15 cellular contexts compared by ENCODE assay signal in genomic region chr1:31891280-31891679, GRCh38. TPM values are rescaled to one million over a fixed set of nuclear protein-coding genes. Genes with fewer than 3 reads are reported as not detected.
DNase-seq lines count a peak whose midpoint lies in the region; ATAC-seq and TF ChIP-seq lines count a peak whose summit lies in the region.
"Had no signal": no experiment of that assay in that cellular context is flagged by ENCODE, and none has a peak within 500 bp of the region (broad histone marks: within the 10 kb centered on the region; RNA-seq: fewer than 3 reads in every experiment).

No MANE protein-coding gene starts in this region.

- H3K36me3 Mint-ChIP-seq in activated CD4-positive, alpha-beta T cell treated with anti-CD3 and anti-CD28 coated beads for 36 hours (ENCODE audit: low read depth), result no peaks in the 10 kb centered on the region
- peaks cover 12% of the 10 kb centered on the region for H3K36me3 Mint-ChIP-seq in activated T-helper 1 cell treated with anti-CD3 and anti-CD28 coated beads, Interleukin-12 subunit alpha, Interleukin-12 subunit beta, Interleukin-2, Interleukin-4 antibody, amounts not matched to agents 30 ng/mL and 10 ng/mL and 1 ng/mL, durations not matched to agents 14 hours and 24 hours and 36 hours (ENCODE audit: low read depth)

- H3K27ac ChIP-seq in esophagus muscularis mucosa (replicated peaks in 1 of 4), result no peak overlapping the region

- no peaks in the 10 kb centered on the region for H3K9me3 Mint-ChIP-seq in activated CD4-positive, alpha-beta T cell treated with anti-CD3 and anti-CD28 coated beads for 36 hours (ENCODE audit: low read depth)
- peaks cover 17% of the 10 kb centered on the region for H3K9me3 Mint-ChIP-seq in activated T-helper 1 cell treated with anti-CD3 and anti-CD28 coated beads, Interleukin-12 subunit alpha, Interleukin-12 subunit beta, Interleukin-2, Interleukin-4 antibody, amounts not matched to agents 30 ng/mL and 10 ng/mL and 1 ng/mL, durations not matched to agents 14 hours and 24 hours and 36 hours
- H3K9me3 Mint-ChIP-seq: GM23338 had no signal

- intact Hi-C loops in activated CD4-positive, alpha-beta T cell treated with anti-CD3 and anti-CD28 coated beads for 36 hours (cut with DNase I, micrococcal nuclease), result loop anchor here (1.0 to 2.0 kb wide), 5 partner anchors 20 to 122 kb away; partner anchors contain the start of gene KHDRBS1 (in 1 of the 2)
- intact Hi-C loops in activated T-helper 1 cell treated with anti-CD3 and anti-CD28 coated beads, Interleukin-12 subunit alpha, Interleukin-12 subunit beta, Interleukin-2, Interleukin-4 antibody, amounts not matched to agents 30 ng/mL and 10 ng/mL and 1 ng/mL, durations not matched to agents 14 hours and 24 hours and 36 hours (cut with micrococcal nuclease), result loop anchor here (1.0 to 5.0 kb wide), 8 partner anchors 18 to 103 kb away; partner anchors contain the start of gene SPOCD1
- intact Hi-C loops in esophagus muscularis mucosa (cut with DNase I), result no loop called here

- no peaks in the 10 kb centered on the region for H3K36me3 ChIP-seq in esophagus muscularis mucosa

- POLR2A ChIA-PET in activated CD4-positive, alpha-beta T cell treated with anti-CD3 and anti-CD28 coated beads for 36 hours (lab: Charles Lee), result interaction anchor here (0.5 to 1.4 kb wide), 6 partner anchors 22 to 365 kb away, joined by 3 to 5 read pairs (median 4); partner anchors contain the start of gene PTP4A2

- no peaks in the 10 kb centered on the region for H3K4me1 ChIP-seq in esophagus muscularis mucosa

- peaks cover 39% of the 10 kb centered on the region for H3K4me1 Mint-ChIP-seq in activated CD4-positive, alpha-beta T cell treated with anti-CD3 and anti-CD28 coated beads for 36 hours
- peaks cover 38% of the 10 kb centered on the region for H3K4me1 Mint-ChIP-seq in activated T-helper 1 cell treated with anti-CD3 and anti-CD28 coated beads, Interleukin-12 subunit alpha, Interleukin-12 subunit beta, Interleukin-2, Interleukin-4 antibody, amounts not matched to agents 30 ng/mL and 10 ng/mL and 1 ng/mL, durations not matched to agents 14 hours and 24 hours and 36 hours (ENCODE audit: low read depth)

- no peak for TF ChIP-seq CTCF in esophagus muscularis mucosa (IDR thresholded peaks at IDR 0.05)

- peak overlapping the region; percentile 94 for H3K27ac Mint-ChIP-seq in activated CD4-positive, alpha-beta T cell treated with anti-CD3 and anti-CD28 coated beads for 36 hours
- H3K27ac Mint-ChIP-seq in activated T-helper 1 cell treated with anti-CD3 and anti-CD28 coated beads, Interleukin-12 subunit alpha, Interleukin-12 subunit beta, Interleukin-2, Interleukin-4 antibody, amounts not matched to agents 30 ng/mL and 10 ng/mL and 1 ng/mL, durations not matched to agents 14 hours and 24 hours and 36 hours, result peak overlapping the region; percentile 54
- H3K27ac Mint-ChIP-seq: endodermal cell, GM23338 had no signal

- H3K9me3 ChIP-seq in esophagus muscularis mucosa, result no peaks in the 10 kb centered on the region

- no peaks in the 10 kb centered on the region for H3K27me3 ChIP-seq in esophagus muscularis mucosa

- ATAC-seq in activated CD4-positive, alpha-beta T cell treated with anti-CD3 and anti-CD28 coated beads for 36 hours, result peak; percentile 81
- ATAC-seq in GM21717 (IDR thresholded peaks at IDR 0.05; ENCODE audit: unreplicated experiment), result peak; percentile 54
- ATAC-seq: GM23338, Right ventricle myocardium inferior, sciatic nerve had no signal

- H3K4me3 Mint-ChIP-seq in activated CD4-positive, alpha-beta T cell treated with anti-CD3 and anti-CD28 coated beads for 36 hours, result peak overlapping the region; percentile 11
- H3K4me3 Mint-ChIP-seq in activated T-helper 1 cell treated with anti-CD3 and anti-CD28 coated beads, Interleukin-12 subunit alpha, Interleukin-12 subunit beta, Interleukin-2, Interleukin-4 antibody, amounts not matched to agents 30 ng/mL and 10 ng/mL and 1 ng/mL, durations not matched to agents 14 hours and 24 hours and 36 hours, result peak overlapping the region; percentile 29
- H3K4me3 Mint-ChIP-seq: endodermal cell, GM23338 had no signal

- TF ChIP-seq EP300 in esophagus muscularis mucosa (IDR thresholded peaks at IDR 0.05), result no peak

- CTCF ChIA-PET in activated CD4-positive, alpha-beta T cell treated with anti-CD3 and anti-CD28 coated beads for 36 hours (lab: Charles Lee), result interaction anchor here (0.6 to 2.7 kb wide), 5 partner anchors 12 to 877 kb away, joined by 3 to 15 read pairs (median 3); no protein-coding TSS in a partner anchor

- no peak for TF ChIP-seq POLR2A in esophagus muscularis mucosa (IDR thresholded peaks at IDR 0.05; ENCODE audit: low read depth)

- H3K4me3 ChIP-seq in esophagus muscularis mucosa, result no peak overlapping the region
- H3K4me3 ChIP-seq: GM23338 had no signal

- 74% methylated on average over 3 of the region's 3 CpGs for WGBS in esophagus muscularis mucosa

- no peaks in the 10 kb centered on the region for H3K27me3 Mint-ChIP-seq in activated CD4-positive, alpha-beta T cell treated with anti-CD3 and anti-CD28 coated beads for 36 hours
- H3K27me3 Mint-ChIP-seq in activated T-helper 1 cell treated with anti-CD3 and anti-CD28 coated beads, Interleukin-12 subunit alpha, Interleukin-12 subunit beta, Interleukin-2, Interleukin-4 antibody, amounts not matched to agents 30 ng/mL and 10 ng/mL and 1 ng/mL, durations not matched to agents 14 hours and 24 hours and 36 hours (ENCODE audit: insufficient read depth), result no peaks in the 10 kb centered on the region

- peak; percentile 79 for DNase-seq in activated CD4-positive, alpha-beta T cell treated with anti-CD3 and anti-CD28 coated beads for 36 hours
- DNase-seq in activated CD4-positive, alpha-beta T cell treated with anti-CD3 and anti-CD28 coated beads for 4 hours, result no peak
- DNase-seq in activated T-helper 1 cell treated with anti-CD3 and anti-CD28 coated beads, Interleukin-12 subunit alpha, Interleukin-12 subunit beta, Interleukin-2, Interleukin-4 antibody, amounts not matched to agents 30 ng/mL and 10 ng/mL and 1 ng/mL, durations not matched to agents 14 hours and 24 hours and 36 hours (ENCODE audit: low spot score), result peak; percentile 34
- peak; percentile 26 to 35 for DNase-seq in stimulated activated CD4-positive, alpha-beta T cell treated with anti-CD3 and anti-CD28 coated beads, Interleukin-2, amount 100 ng/mL, for 24 hours
- DNase-seq in SK-N-DZ (ENCODE audit: low spot score) (no peak), midbrain (lab: John Stamatoyannopoulos, UW) (no peak), esophagus muscularis mucosa (ENCODE audit: extremely low spot score) (no peak)
- DNase-seq: DMS153, endodermal cell, KG1, NCI-H2171 had no signal

RNA-seq across cellular contexts. Expression of gene PTP4A2, which starts 46.9 kb away (rescaled TPM):
- 100 to 1,000 TPM; 279 to 314 TPM for total RNA-seq in activated CD4-positive, alpha-beta T cell treated with anti-CD3 and anti-CD28 coated beads for 36 hours
- total RNA-seq in activated T-helper 1 cell treated with anti-CD3 and anti-CD28 coated beads, Interleukin-12 subunit alpha, Interleukin-12 subunit beta, Interleukin-2, Interleukin-4 antibody, amounts not matched to agents 30 ng/mL and 10 ng/mL and 1 ng/mL, durations not matched to agents 14 hours and 24 hours and 36 hours, result 390 and 421 TPM in 2 replicates
- polyA plus RNA-seq in SK-N-DZ (2014; cell fraction: cytosol; rRNA removed), result 90.1 and 103 TPM in 2 replicates
- 42.2 and 59.1 TPM in 2 replicates for polyA plus RNA-seq in SK-N-DZ (2014; cell fraction: nucleus; rRNA removed)
- total RNA-seq in esophagus muscularis mucosa, result 100 to 1,000 TPM; 160 to 241 (median 173) TPM

Comparison
In these comparisons a context has a peak if more than half of its experiments do, and no peak if none do; other contexts are left out.
1. DNase-seq: peak in activated CD4-positive, alpha-beta T cell treated with anti-CD3 and anti-CD28 coated beads for 36 hours (single experiment), activated T-helper 1 cell treated with anti-CD3 and anti-CD28 coated beads, Interleukin-12 subunit alpha, Interleukin-12 subunit beta, Interleukin-2, Interleukin-4 antibody, amounts not matched to agents 30 ng/mL and 10 ng/mL and 1 ng/mL, durations not matched to agents 14 hours and 24 hours and 36 hours (single experiment) and stimulated activated CD4-positive, alpha-beta T cell treated with anti-CD3 and anti-CD28 coated beads, Interleukin-2, amount 100 ng/mL, for 24 hours (2 of 2); none in activated CD4-positive, alpha-beta T cell treated with anti-CD3 and anti-CD28 coated beads for 4 hours (0 of 2), SK-N-DZ (single experiment), midbrain (single experiment) and esophagus muscularis mucosa (single experiment).